In the genomic region with DNA sequence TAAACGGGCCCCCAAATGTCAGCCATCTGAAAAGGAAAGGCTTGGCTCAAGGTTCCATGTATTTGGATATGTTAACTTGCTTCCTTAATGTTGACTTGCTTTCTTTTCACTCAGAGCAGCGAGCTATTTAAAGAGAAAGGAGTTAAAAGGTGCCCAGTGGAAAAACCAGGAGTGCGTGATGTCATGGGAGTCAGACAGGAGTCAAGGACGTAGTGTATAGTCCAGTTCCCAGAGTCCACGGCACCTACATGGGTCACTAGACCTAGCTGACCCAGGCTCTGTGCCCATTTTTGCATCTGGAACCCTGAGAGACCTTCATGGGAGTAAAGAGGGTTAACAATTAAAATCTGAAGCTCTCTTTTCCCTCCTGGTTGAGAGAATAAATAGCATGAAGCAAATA, we compare ENCODE assay signal across 1 cellular context.
TF ChIP-seq lines count a peak whose summit lies in the region.

No MANE protein-coding gene starts in this region.

TF ChIP-seq in HepG2, 621 proteins besides CTCF, POLR2A, EP300 and RAD21 (continued from another document):
- TF ChIP-seq ATF2 (CRISPR knock-in tag; IDR thresholded peaks at IDR 0.05) = peak; percentile 35; the same call in 1 of the 2 replicates
- TF ChIP-seq THRA (CRISPR knock-in tag; IDR thresholded peaks at IDR 0.05; ENCODE audit: borderline replicate concordance) = peak; percentile 12; the same call in 1 of the 2 replicates
- TF ChIP-seq HNRNPL (IDR thresholded peaks at IDR 0.05; ENCODE audit: low read depth, low read length) = no peak
- TF ChIP-seq PHF21A (CRISPR knock-in tag; IDR thresholded peaks at IDR 0.05) = peak; percentile 39; the same call in 1 of the 2 replicates
- TF ChIP-seq ZNF839 (CRISPR knock-in tag; IDR thresholded peaks at IDR 0.05; ENCODE audit: borderline replicate concordance) = no peak
- peak; percentile 10; the same call in 1 of the 2 replicates for TF ChIP-seq GATAD2A (CRISPR knock-in tag; IDR thresholded peaks at IDR 0.05)
- peak; percentile 93 for TF ChIP-seq RARA (CRISPR knock-in tag; IDR thresholded peaks at IDR 0.05)
- peak; percentile 56; the same call in 1 of the 2 replicates for TF ChIP-seq RXRA (CRISPR knock-in tag; IDR thresholded peaks at IDR 0.05)
- TF ChIP-seq CBX1 (IDR thresholded peaks at IDR 0.05; ENCODE audit: low read depth) = no peak
- peak; percentile 8; the same call in 1 of the 2 replicates for TF ChIP-seq ZMYM4 (CRISPR knock-in tag; IDR thresholded peaks at IDR 0.05)
- TF ChIP-seq HNF4A (CRISPR knock-in tag; IDR thresholded peaks at IDR 0.05) = peak; percentile 71
- 0 out of 2 replicates have a peak, but pooled peaks have one; percentile 27 for TF ChIP-seq ZNF652 (CRISPR knock-in tag; IDR thresholded peaks at IDR 0.05; ENCODE audit: borderline replicate concordance, low read depth)
- TF ChIP-seq NR2C2 (CRISPR knock-in tag; IDR thresholded peaks at IDR 0.05; ENCODE audit: borderline replicate concordance) = 0 out of 2 replicates have a peak, but pooled peaks have one; percentile 23
- no peak for TF ChIP-seq XBP1 (CRISPR knock-in tag; IDR thresholded peaks at IDR 0.05)
- TF ChIP-seq CREB1 (IDR thresholded peaks at IDR 0.05) = peak; percentile 40; the same call in 1 of the 2 replicates
- TF ChIP-seq CREB1 (CRISPR knock-in tag; IDR thresholded peaks at IDR 0.05) = 0 out of 2 replicates have a peak, but pooled peaks have one; percentile 29
- peak; percentile 37; the same call in 1 of the 2 replicates for TF ChIP-seq NCOR1 (IDR thresholded peaks at IDR 0.05; ENCODE audit: borderline replicate concordance, low read length)
